15 cellular contexts compared by ENCODE assay signal in the genomic region with DNA sequence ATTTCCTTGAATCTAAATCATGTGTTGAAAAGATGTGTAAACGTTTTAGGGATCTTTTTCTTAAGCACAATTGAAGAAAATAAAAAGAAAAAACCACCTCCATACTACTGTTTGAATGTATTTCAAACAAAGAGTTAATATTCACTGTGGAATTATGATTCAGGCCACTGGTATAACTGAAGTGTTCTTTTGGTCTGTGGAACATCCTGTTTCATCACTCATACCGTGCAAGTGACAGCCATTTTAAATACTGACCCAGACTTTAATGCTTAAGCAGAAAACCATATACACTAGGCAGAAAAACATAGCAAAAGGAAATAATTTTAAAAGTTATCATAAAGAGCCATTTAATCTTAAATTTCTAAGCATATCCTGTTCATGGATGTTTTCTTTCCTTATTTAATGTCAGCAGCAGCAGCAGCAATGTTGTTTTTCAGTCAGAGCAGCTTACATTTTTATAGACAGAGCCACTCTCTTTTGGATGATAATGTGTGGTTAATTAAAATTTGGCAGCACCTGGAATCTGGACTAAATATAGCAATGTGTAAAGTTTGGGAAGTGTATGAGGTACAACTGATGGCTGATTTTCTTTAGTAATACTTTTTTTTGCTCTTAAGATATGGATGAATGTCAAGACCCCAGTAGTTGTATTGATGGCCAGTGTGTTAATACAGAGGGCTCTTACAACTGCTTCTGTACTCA.
DNase-seq lines count a peak whose midpoint lies in the region; ATAC-seq and TF ChIP-seq lines count a peak whose summit lies in the region.
"Had no signal": no experiment of that assay in that cellular context is flagged by ENCODE, and none has a peak within 500 bp of the region (broad histone marks: within the 10 kb centered on the region; RNA-seq: fewer than 3 reads in every experiment).

No MANE protein-coding gene starts in this region.

- H4K20me1 ChIP-seq in fibroblast of lung (ENCODE audit: control insufficient read depth, extremely low read depth, insufficient read depth, low read length) = no peaks in the 10 kb centered on the region

- ATAC-seq in SK-N-SH treated with all-trans-retinoic acid at 6 μM for 48 hours (peak; percentile 24; the same call in 1 of the 3 replicates), HG03457 (IDR thresholded peaks at IDR 0.05; ENCODE audit: unreplicated experiment) (no peak)
- peak; percentile 62 for ATAC-seq in stimulated activated effector memory CD8-positive, alpha-beta T cell treated with anti-CD3 and anti-CD28 coated beads, Interleukin-12 subunit alpha, Interleukin-12 subunit beta, amount 100 ng/mL, for 72 hours
- ATAC-seq in activated CD8-positive, alpha-beta T cell treated with anti-CD3 and anti-CD28 coated beads for 36 hours = no peak
- ATAC-seq: activated CD8-positive, alpha-beta T cell treated with anti-CD3 and anti-CD28 coated beads, Interleukin-2, amount 10 ng/mL, durations not matched to agents 7 days and 5 days; naive thymus-derived CD4-positive, alpha-beta T cell had no signal

- no peaks in the 10 kb centered on the region for H3K27me3 ChIP-seq in fibroblast of lung (ENCODE audit: control insufficient read depth, insufficient read depth, low read length)
- H3K27me3 ChIP-seq: heart right ventricle had no signal

- no peak overlapping the region for H2AFZ ChIP-seq in fibroblast of lung (ENCODE audit: low read length)
- H2AFZ ChIP-seq: GM23248 had no signal

- intact Hi-C loops in activated CD8-positive, alpha-beta T cell treated with anti-CD3 and anti-CD28 coated beads for 36 hours (cut with micrococcal nuclease) = no loop called here

- no peaks in the 10 kb centered on the region for H3K36me3 Mint-ChIP-seq in stimulated activated effector memory CD8-positive, alpha-beta T cell treated with anti-CD3 and anti-CD28 coated beads, Interleukin-12 subunit alpha, Interleukin-12 subunit beta, amount 100 ng/mL, for 72 hours
- no peaks in the 10 kb centered on the region for H3K36me3 Mint-ChIP-seq in activated CD8-positive, alpha-beta T cell treated with anti-CD3 and anti-CD28 coated beads for 36 hours (ENCODE audit: low read depth)

- H3K4me3 Mint-ChIP-seq in stimulated activated effector memory CD8-positive, alpha-beta T cell treated with anti-CD3 and anti-CD28 coated beads, Interleukin-12 subunit alpha, Interleukin-12 subunit beta, amount 100 ng/mL, for 72 hours = no peak overlapping the region
- no peak overlapping the region for H3K4me3 Mint-ChIP-seq in activated CD8-positive, alpha-beta T cell treated with anti-CD3 and anti-CD28 coated beads for 36 hours
- H3K4me3 Mint-ChIP-seq: activated CD8-positive, alpha-beta T cell treated with anti-CD3 and anti-CD28 coated beads, Interleukin-2, amount 10 ng/mL, durations not matched to agents 7 days and 5 days; naive thymus-derived CD4-positive, alpha-beta T cell had no signal

- no peaks in the 10 kb centered on the region for H3K9me3 ChIP-seq in fibroblast of lung (ENCODE audit: control insufficient read depth, insufficient read depth, low read depth, low read length)
- H3K9me3 ChIP-seq: heart right ventricle had no signal

- H3K27me3 Mint-ChIP-seq in activated CD8-positive, alpha-beta T cell treated with anti-CD3 and anti-CD28 coated beads for 36 hours = peaks cover 2% of the 10 kb centered on the region

- H3K79me2 ChIP-seq in fibroblast of lung (ENCODE audit: control insufficient read depth, insufficient read depth, low read length) = no peaks in the 10 kb centered on the region

- H3K36me3 ChIP-seq in fibroblast of lung (ENCODE audit: control insufficient read depth, insufficient read depth, low read length) = peaks cover 11% of the 10 kb centered on the region

- no peak for TF ChIP-seq CTCF in fibroblast of lung (conservative IDR thresholded peaks at IDR 0.05 in 1 of 2, IDR thresholded peaks at IDR 0.05 in 1 of 2; ENCODE audit: low read depth in 1 of 2, low read length in 2 of 2)
- no peak for TF ChIP-seq CTCF in activated CD8-positive, alpha-beta T cell treated with anti-CD3 and anti-CD28 coated beads for 36 hours (IDR thresholded peaks at IDR 0.05)

- H3K4me3 ChIP-seq in fibroblast of lung (replicated peaks in 1 of 4; ENCODE audit: control extremely low read depth in 1 of 4, insufficient read depth in 1 of 4, low read depth in 3 of 4, low read length in 4 of 4) = no peak overlapping the region
- H3K4me3 ChIP-seq: GM23248, heart right ventricle had no signal

- no peaks in the 10 kb centered on the region for H3K9me3 Mint-ChIP-seq in stimulated activated effector memory CD8-positive, alpha-beta T cell treated with anti-CD3 and anti-CD28 coated beads, Interleukin-12 subunit alpha, Interleukin-12 subunit beta, amount 100 ng/mL, for 72 hours
- H3K9me3 Mint-ChIP-seq in activated CD8-positive, alpha-beta T cell treated with anti-CD3 and anti-CD28 coated beads for 36 hours = no peaks in the 10 kb centered on the region
- H3K9me3 Mint-ChIP-seq: naive thymus-derived CD4-positive, alpha-beta T cell had no signal

- no peak overlapping the region for H3K9ac ChIP-seq in fibroblast of lung (ENCODE audit: insufficient read depth, low read length)
- H3K9ac ChIP-seq: GM23248 had no signal

- H3K4me1 Mint-ChIP-seq in stimulated activated effector memory CD8-positive, alpha-beta T cell treated with anti-CD3 and anti-CD28 coated beads, Interleukin-12 subunit alpha, Interleukin-12 subunit beta, amount 100 ng/mL, for 72 hours = no peaks in the 10 kb centered on the region
- no peaks in the 10 kb centered on the region for H3K4me1 Mint-ChIP-seq in activated CD8-positive, alpha-beta T cell treated with anti-CD3 and anti-CD28 coated beads for 36 hours (ENCODE audit: low read depth)
- H3K4me1 Mint-ChIP-seq: naive thymus-derived CD4-positive, alpha-beta T cell had no signal

- peak overlapping the region; percentile 8 for H3K27ac ChIP-seq in fibroblast of lung (ENCODE audit: insufficient read depth, low read length)
- H3K27ac ChIP-seq: GM23248 had no signal

- no peak overlapping the region for H3K4me2 ChIP-seq in fibroblast of lung (ENCODE audit: extremely low read depth, insufficient read depth, low read length)

- no peak overlapping the region for H3K27ac Mint-ChIP-seq in stimulated activated effector memory CD8-positive, alpha-beta T cell treated with anti-CD3 and anti-CD28 coated beads, Interleukin-12 subunit alpha, Interleukin-12 subunit beta, amount 100 ng/mL, for 72 hours
- no peak overlapping the region for H3K27ac Mint-ChIP-seq in activated CD8-positive, alpha-beta T cell treated with anti-CD3 and anti-CD28 coated beads for 36 hours
- H3K27ac Mint-ChIP-seq: activated CD8-positive, alpha-beta T cell treated with anti-CD3 and anti-CD28 coated beads, Interleukin-2, amount 10 ng/mL, durations not matched to agents 7 days and 5 days; naive thymus-derived CD4-positive, alpha-beta T cell had no signal

- H3K4me1 ChIP-seq in fibroblast of lung (ENCODE audit: control insufficient read depth, extremely low read depth, insufficient read depth, low read length) = peaks cover 3% of the 10 kb centered on the region

- DNase-seq in HCEC 1CT (peak; percentile 74), fibroblast of lung (ENCODE audit: low read depth in 2 of 2) (peak; percentile 14 to 77), NCI-H2107 (lab: John Stamatoyannopoulos, UW) (no peak)
- DNase-seq in stimulated activated effector memory CD8-positive, alpha-beta T cell treated with anti-CD3 and anti-CD28 coated beads, Interleukin-12 subunit alpha, Interleukin-12 subunit beta, amount 100 ng/mL, for 72 hours (ENCODE audit: low spot score in 2 of 2) = no peak
- DNase-seq in activated CD8-positive, alpha-beta T cell treated with anti-CD3 and anti-CD28 coated beads for 36 hours = no peak
- DNase-seq: activated CD8-positive, alpha-beta T cell treated with anti-CD3 and anti-CD28 coated beads, Interleukin-2, amount 10 ng/mL, durations not matched to agents 7 days and 5 days; GM23248; heart right ventricle; KBM-7; naive thymus-derived CD4-positive, alpha-beta T cell; NCI-H187 treated with DMSO at 0.1 percent for 48 hours; SHP77; stimulated activated CD4-positive, alpha-beta T cell treated with anti-CD3 and anti-CD28 coated beads, Interleukin-4, amount 100 ng/mL, for 1 hour had no signal

- POLR2A ChIA-PET in activated CD8-positive, alpha-beta T cell treated with anti-CD3 and anti-CD28 coated beads for 36 hours (lab: Charles Lee) = no interaction called here

- CTCF ChIA-PET in activated CD8-positive, alpha-beta T cell treated with anti-CD3 and anti-CD28 coated beads for 36 hours (lab: Charles Lee) = no interaction called here

TF ChIP-seq in SK-N-SH treated with all-trans-retinoic acid at 6 μM for 48 hours, 23 proteins besides CTCF, POLR2A, EP300 and RAD21 (continues in another document):
- TF ChIP-seq, protein P1, sequence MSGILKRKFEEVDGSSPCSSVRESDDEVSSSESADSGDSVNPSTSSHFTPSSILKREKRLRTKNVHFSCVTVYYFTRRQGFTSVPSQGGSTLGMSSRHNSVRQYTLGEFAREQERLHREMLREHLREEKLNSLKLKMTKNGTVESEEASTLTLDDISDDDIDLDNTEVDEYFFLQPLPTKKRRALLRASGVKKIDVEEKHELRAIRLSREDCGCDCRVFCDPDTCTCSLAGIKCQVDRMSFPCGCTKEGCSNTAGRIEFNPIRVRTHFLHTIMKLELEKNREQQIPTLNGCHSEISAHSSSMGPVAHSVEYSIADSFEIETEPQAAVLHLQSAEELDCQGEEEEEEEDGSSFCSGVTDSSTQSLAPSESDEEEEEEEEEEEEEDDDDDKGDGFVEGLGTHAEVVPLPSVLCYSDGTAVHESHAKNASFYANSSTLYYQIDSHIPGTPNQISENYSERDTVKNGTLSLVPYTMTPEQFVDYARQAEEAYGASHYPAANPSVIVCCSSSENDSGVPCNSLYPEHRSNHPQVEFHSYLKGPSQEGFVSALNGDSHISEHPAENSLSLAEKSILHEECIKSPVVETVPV (CRISPR knock-in tag; IDR thresholded peaks at IDR 0.05) = no peak
- TF ChIP-seq ARNTL (CRISPR knock-in tag; IDR thresholded peaks at IDR 0.05; ENCODE audit: borderline replicate concordance, low read depth) (no peak), ZNF8 (CRISPR knock-in tag; IDR thresholded peaks at IDR 0.05) (no peak), ZFP30 (CRISPR knock-in tag; IDR thresholded peaks at IDR 0.05) (no peak), TOX (CRISPR knock-in tag; IDR thresholded peaks at IDR 0.05; ENCODE audit: borderline replicate concordance) (no peak), ZNF565 (CRISPR knock-in tag; conservative IDR thresholded peaks at IDR 0.05; ENCODE audit: low read depth) (no peak), SNAI2 (CRISPR knock-in tag; IDR thresholded peaks at IDR 0.05) (no peak), ISL1 (CRISPR knock-in tag; IDR thresholded peaks at IDR 0.05) (no peak)

Comparison
In these comparisons a context has a peak if more than half of its experiments do, and no peak if none do; other contexts are left out.
1. DNase-seq: peak in HCEC 1CT (single experiment) and fibroblast of lung (2 of 2); none in stimulated activated effector memory CD8-positive, alpha-beta T cell treated with anti-CD3 and anti-CD28 coated beads, Interleukin-12 subunit alpha, Interleukin-12 subunit beta, amount 100 ng/mL, for 72 hours (0 of 2), NCI-H2107 (single experiment) and activated CD8-positive, alpha-beta T cell treated with anti-CD3 and anti-CD28 coated beads for 36 hours (single experiment).
2. ATAC-seq: peak in SK-N-SH treated with all-trans-retinoic acid at 6 μM for 48 hours (single experiment) and stimulated activated effector memory CD8-positive, alpha-beta T cell treated with anti-CD3 and anti-CD28 coated beads, Interleukin-12 subunit alpha, Interleukin-12 subunit beta, amount 100 ng/mL, for 72 hours (single experiment); none in activated CD8-positive, alpha-beta T cell treated with anti-CD3 and anti-CD28 coated beads for 36 hours (single experiment) and HG03457 (single experiment).